In genomic region chr5:175378444-175379028, GRCh38 we compare ENCODE assay signal across 10 cellular contexts.
DNase-seq lines count a peak whose midpoint lies in the region; ATAC-seq and TF ChIP-seq lines count a peak whose summit lies in the region.
"Had no signal": no experiment of that assay in that cellular context is flagged by ENCODE, and none has a peak within 500 bp of the region (broad histone marks: within the 10 kb centered on the region; RNA-seq: fewer than 3 reads in every experiment).

No MANE protein-coding gene starts in this region.

- H3K4me3 Mint-ChIP-seq in stimulated activated naive B cell treated with anti-CD40 and anti-IgM and Interleukin-4, amounts not matched to agents 10 μg/mL and 1 μg/mL and 100 μg/mL, for 72 hours, result no peak overlapping the region
- H3K4me3 Mint-ChIP-seq in glutamatergic neuron (ENCODE audit: unreplicated experiment), result no peak overlapping the region
- H3K4me3 Mint-ChIP-seq: brain had no signal

- ATAC-seq in heart right ventricle, result no peak
- no peak for ATAC-seq in stimulated activated naive B cell treated with anti-CD40 and anti-IgM and Interleukin-4, amounts not matched to agents 10 μg/mL and 1 μg/mL and 100 μg/mL, for 72 hours (replicated peaks)

- H3K9me3 Mint-ChIP-seq in stimulated activated naive B cell treated with anti-CD40 and anti-IgM and Interleukin-4, amounts not matched to agents 10 μg/mL and 1 μg/mL and 100 μg/mL, for 72 hours, result peaks cover 0 to 1% of the 10 kb centered on the region in 2 donors
- H3K9me3 Mint-ChIP-seq in glutamatergic neuron (ENCODE audit: unreplicated experiment), result no peaks in the 10 kb centered on the region

- DNase-seq in DMS153 treated with DMSO at 0.1 percent for 48 hours (lab: John Stamatoyannopoulos, UW; ENCODE audit: unreplicated experiment), result peak; percentile 88
- peak; percentile 95 for DNase-seq in LoVo (ENCODE audit: low spot score)
- peak; percentile 10 to 80 for DNase-seq in SW 1271 (lab: John Stamatoyannopoulos, UW)
- peak; percentile 94 for DNase-seq in left kidney (ENCODE audit: low read depth, low spot score)
- DNase-seq in NCI-H1105 (lab: John Stamatoyannopoulos, UW), result no peak
- no peak for DNase-seq in heart right ventricle
- no peak for DNase-seq in stimulated activated naive B cell treated with anti-CD40 and anti-IgM and Interleukin-4, amounts not matched to agents 10 μg/mL and 1 μg/mL and 100 μg/mL, for 72 hours
- DNase-seq in glutamatergic neuron, result no peak
- DNase-seq: upper lobe of left lung had no signal

- H3K36me3 ChIP-seq in heart right ventricle, result no peaks in the 10 kb centered on the region
- H3K36me3 ChIP-seq: upper lobe of left lung had no signal

- intact Hi-C loops in heart right ventricle (cut with DNase I), result no loop called here

- H3K27me3 ChIP-seq in heart right ventricle, result peaks cover 0 to 25% (median 4%) of the 10 kb centered on the region in 7 donors
- H3K27me3 ChIP-seq: upper lobe of left lung had no signal

- no peak for TF ChIP-seq CTCF in heart right ventricle (IDR thresholded peaks at IDR 0.05)
- no peak for TF ChIP-seq CTCF in glutamatergic neuron (IDR thresholded peaks at IDR 0.05; ENCODE audit: partially characterized antibody, unreplicated experiment)

- H3K27me3 Mint-ChIP-seq in stimulated activated naive B cell treated with anti-CD40 and anti-IgM and Interleukin-4, amounts not matched to agents 10 μg/mL and 1 μg/mL and 100 μg/mL, for 72 hours, result peaks cover 12 to 14% of the 10 kb centered on the region in 2 donors
- no peaks in the 10 kb centered on the region for H3K27me3 Mint-ChIP-seq in glutamatergic neuron (ENCODE audit: unreplicated experiment)

- no peak overlapping the region for H3K27ac Mint-ChIP-seq in stimulated activated naive B cell treated with anti-CD40 and anti-IgM and Interleukin-4, amounts not matched to agents 10 μg/mL and 1 μg/mL and 100 μg/mL, for 72 hours
- H3K27ac Mint-ChIP-seq in glutamatergic neuron (ENCODE audit: unreplicated experiment), result no peak overlapping the region
- H3K27ac Mint-ChIP-seq: brain had no signal

- H3K4me3 ChIP-seq in heart right ventricle, result no peak overlapping the region
- H3K4me3 ChIP-seq: upper lobe of left lung had no signal

- H3K9me3 ChIP-seq in heart right ventricle, result peaks cover 0 to 11% (median 0%) of the 10 kb centered on the region in 11 donors
- H3K9me3 ChIP-seq: upper lobe of left lung had no signal

- H3K4me1 Mint-ChIP-seq in stimulated activated naive B cell treated with anti-CD40 and anti-IgM and Interleukin-4, amounts not matched to agents 10 μg/mL and 1 μg/mL and 100 μg/mL, for 72 hours, result no peaks in the 10 kb centered on the region
- H3K4me1 Mint-ChIP-seq in glutamatergic neuron (ENCODE audit: low read depth, unreplicated experiment), result no peaks in the 10 kb centered on the region

- H3K4me1 ChIP-seq in heart right ventricle, result no peaks in the 10 kb centered on the region
- H3K4me1 ChIP-seq: upper lobe of left lung had no signal

- H3K27ac ChIP-seq in heart right ventricle, result no peak overlapping the region
- H3K27ac ChIP-seq: upper lobe of left lung had no signal

- 55 to 66% methylated on average over 5 of the region's 5 CpGs for WGBS in heart right ventricle, 2 donors

- H3K36me3 Mint-ChIP-seq in stimulated activated naive B cell treated with anti-CD40 and anti-IgM and Interleukin-4, amounts not matched to agents 10 μg/mL and 1 μg/mL and 100 μg/mL, for 72 hours, result no peaks in the 10 kb centered on the region
- peaks cover 6% of the 10 kb centered on the region for H3K36me3 Mint-ChIP-seq in glutamatergic neuron (ENCODE audit: unreplicated experiment)
- H3K36me3 Mint-ChIP-seq: brain had no signal

Comparison
In these comparisons a context has a peak if more than half of its experiments do, and no peak if none do; other contexts are left out.
1. DNase-seq: peak in DMS153 treated with DMSO at 0.1 percent for 48 hours (single experiment), LoVo (single experiment), SW 1271 (2 of 2) and left kidney (single experiment); none in NCI-H1105 (single experiment), heart right ventricle (0 of 2), stimulated activated naive B cell treated with anti-CD40 and anti-IgM and Interleukin-4, amounts not matched to agents 10 μg/mL and 1 μg/mL and 100 μg/mL, for 72 hours (single experiment) and glutamatergic neuron (single experiment).